In the genomic region with DNA sequence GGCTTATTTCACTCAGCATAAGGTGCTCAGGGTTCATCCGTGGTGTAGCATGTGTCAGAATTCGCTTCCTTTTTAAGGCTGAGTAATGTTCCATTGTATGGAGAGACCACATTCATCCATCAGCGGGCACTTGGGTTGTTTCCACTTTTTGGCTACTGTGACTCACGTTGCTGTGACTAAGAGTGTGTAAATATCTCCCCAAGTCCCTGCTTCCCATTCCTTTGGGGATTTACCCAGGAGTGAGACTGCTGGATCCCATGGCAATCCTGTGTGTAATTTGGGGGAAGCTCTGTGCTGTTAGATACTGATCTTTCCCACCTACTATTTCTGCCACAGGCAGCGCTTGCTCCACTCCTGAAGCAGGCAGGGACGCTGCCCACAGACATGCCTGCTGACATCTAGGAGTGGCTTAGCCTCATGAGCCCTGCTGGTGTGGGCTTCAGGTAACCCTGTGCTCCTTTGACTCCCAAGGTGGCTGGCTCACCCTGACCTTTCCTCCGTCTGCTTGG, we compare ENCODE assay signal across 12 cellular contexts.
A peak's percentile ranks its signal among the peaks of the same experiment; 100 is the strongest.
DNase-seq lines count a peak whose midpoint lies in the region; ATAC-seq, FAIRE-seq and TF ChIP-seq lines count a peak whose summit lies in the region.
"Had no signal": no experiment of that assay in that cellular context is flagged by ENCODE, and none has a peak within 500 bp of the region (broad histone marks: within the 10 kb centered on the region; RNA-seq: fewer than 3 reads in every experiment).

No MANE protein-coding gene starts in this region.

- no peak for TF ChIP-seq POLR2A in HepG2 (IDR thresholded peaks at IDR 0.05; ENCODE audit: insufficient read depth in 1 of 2, low read depth in 2 of 2, low read length in 2 of 2)

- TF ChIP-seq EP300 in HepG2 (IDR thresholded peaks at IDR 0.05; ENCODE audit: low read depth in 2 of 2, low read length in 2 of 2) (no peak), HepG2 (CRISPR knock-in tag; IDR thresholded peaks at IDR 0.05; ENCODE audit: borderline replicate concordance) (no peak)

- intact Hi-C loops in HepG2 (cut with micrococcal nuclease; ENCODE audit: unreplicated experiment) = no loop called here

- BruUV-seq in HepG2 (replicated peaks; lab: Mats Ljungman, UMichigan) = no TSS peak

- H3K4me2 ChIP-seq in HepG2 (ENCODE audit: low read depth, low read length) = no peak overlapping the region

- ATAC-seq in HepG2 = 0 out of 3 replicates have a peak, but pooled peaks have one; percentile 26
- ATAC-seq: mucosa of descending colon had no signal

- no peaks in the 10 kb centered on the region; a peak in 2 of 5 replicates for H3K27me3 ChIP-seq in HepG2 (ENCODE audit: control insufficient read depth in 1 of 2, insufficient read depth in 2 of 2, low read length in 2 of 2)

- no peak overlapping the region for H3K9ac ChIP-seq in HepG2 (ENCODE audit: insufficient read depth, low read depth, low read length)

- no peak overlapping the region for H3K4me3 ChIP-seq in cardiac fibroblast (replicated peaks in 1 of 2; ENCODE audit: low read depth in 2 of 2, low read length in 2 of 2)
- no peak overlapping the region for H3K4me3 ChIP-seq in HepG2 (replicated peaks in 1 of 3; ENCODE audit: insufficient read depth in 1 of 3, low read depth in 2 of 3, low read length in 3 of 3)
- H3K4me3 ChIP-seq: mucosa of descending colon had no signal

- TF ChIP-seq CTCF in cardiac fibroblast (IDR thresholded peaks at IDR 0.05; ENCODE audit: low read depth, low read length) = no peak
- no peak for TF ChIP-seq CTCF in HepG2 (CRISPR knock-in tag; IDR thresholded peaks at IDR 0.05)
- TF ChIP-seq CTCF in GM20000 (IDR thresholded peaks at IDR 0.05; ENCODE audit: extremely low read depth, missing control alignments) = no peak

- POLR2A ChIA-PET in HepG2 (lab: Yijun Ruan, JAX) = no interaction called here

- H3K4me1 ChIP-seq in HepG2 (ENCODE audit: insufficient read depth, low read length) = no peaks in the 10 kb centered on the region; the same call in 1 of the 2 replicates

- H3K79me2 ChIP-seq in HepG2 (ENCODE audit: insufficient read depth, low read length) = no peaks in the 10 kb centered on the region

- FAIRE-seq in HTR-8/SVneo (lab: Jason Lieb, UNC) (no peak), HepG2 (lab: Jason Lieb, UNC) (no peak)

- H3K9me3 ChIP-seq in HepG2 (ENCODE audit: low read length) = no peaks in the 10 kb centered on the region
- H3K9me3 ChIP-seq: mucosa of descending colon had no signal

- TF ChIP-seq RAD21 in HepG2 (CRISPR knock-in tag; IDR thresholded peaks at IDR 0.05) = no peak

- no peak overlapping the region for H2AFZ ChIP-seq in HepG2 (ENCODE audit: low read length)

- no peaks in the 10 kb centered on the region for H4K20me1 ChIP-seq in HepG2 (ENCODE audit: insufficient read depth, low read length)

- H3K36me3 ChIP-seq in HepG2 (replicated peaks in 1 of 2; ENCODE audit: control insufficient read depth in 1 of 2, insufficient read depth in 2 of 2, low read length in 2 of 2) = no peaks in the 10 kb centered on the region

- no peak overlapping the region for H3K27ac ChIP-seq in HepG2 (ENCODE audit: extremely low read length, insufficient read depth, low read length)

- WGBS in HepG2 (ENCODE audit: low lambda C conversion rate) = 19% methylated on average over 7 of the region's 7 CpGs

- DNase-seq in AG20443 (ENCODE audit: low spot score) (peak; percentile 77), HTR-8/SVneo (ENCODE audit: insufficient read length, low spot score) (peak; percentile 31), cardiac fibroblast (ENCODE audit: low read depth in 2 of 2) (peak; percentile 50 to 99), HepG2 (ENCODE audit: low spot score) (no peak), NCI-H1436 treated with DMSO at 0.1 percent for 48 hours (lab: John Stamatoyannopoulos, UW) (no peak), SW480 (ENCODE audit: low spot score) (no peak), nucleus accumbens (lab: John Stamatoyannopoulos, UW) (no peak), GM20000 (ENCODE audit: low spot score) (no peak)
- DNase-seq: aorta, DMS 273 treated with DMSO at 0.1 percent for 48 hours, mucosa of descending colon, NCI-H446 had no signal

- CTCF ChIA-PET in HepG2 (lab: Yijun Ruan, JAX; ENCODE audit: low intra/inter-chr PET ratio, low total read pairs) = no interaction called here

- in situ Hi-C loops in HepG2 (cut with HindIII; ENCODE audit: extremely low pct_ligation_motif_present, low pct_unique_long_range_greater_than_20kb) = no loop called here

TF ChIP-seq in HepG2, 621 proteins besides CTCF, POLR2A, EP300 and RAD21:
- TF ChIP-seq, protein P1, sequence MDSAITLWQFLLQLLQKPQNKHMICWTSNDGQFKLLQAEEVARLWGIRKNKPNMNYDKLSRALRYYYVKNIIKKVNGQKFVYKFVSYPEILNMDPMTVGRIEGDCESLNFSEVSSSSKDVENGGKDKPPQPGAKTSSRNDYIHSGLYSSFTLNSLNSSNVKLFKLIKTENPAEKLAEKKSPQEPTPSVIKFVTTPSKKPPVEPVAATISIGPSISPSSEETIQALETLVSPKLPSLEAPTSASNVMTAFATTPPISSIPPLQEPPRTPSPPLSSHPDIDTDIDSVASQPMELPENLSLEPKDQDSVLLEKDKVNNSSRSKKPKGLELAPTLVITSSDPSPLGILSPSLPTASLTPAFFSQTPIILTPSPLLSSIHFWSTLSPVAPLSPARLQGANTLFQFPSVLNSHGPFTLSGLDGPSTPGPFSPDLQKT (CRISPR knock-in tag; IDR thresholded peaks at IDR 0.05; ENCODE audit: borderline replicate concordance) = no peak
- TF ChIP-seq TCF12 (IDR thresholded peaks at IDR 0.05) = no peak
- no peak for TF ChIP-seq TCF12 (CRISPR knock-in tag; IDR thresholded peaks at IDR 0.05)
- no peak for TF ChIP-seq AKAP8 (CRISPR knock-in tag; IDR thresholded peaks at IDR 0.05)
- TF ChIP-seq RELA (CRISPR knock-in tag; IDR thresholded peaks at IDR 0.05) = no peak
- TF ChIP-seq HOXA5 (CRISPR knock-in tag; IDR thresholded peaks at IDR 0.05) = no peak
TF ChIP-seq in HepG2: peak in this region for 0.

Comparison
In these comparisons a context has a peak if more than half of its experiments do, and no peak if none do; other contexts are left out.
1. DNase-seq: peak in AG20443 (single experiment), HTR-8/SVneo (single experiment) and cardiac fibroblast (2 of 2); none in HepG2 (single experiment), NCI-H1436 treated with DMSO at 0.1 percent for 48 hours (single experiment), SW480 (single experiment), nucleus accumbens (0 of 56) and GM20000 (single experiment).